In genomic region chr12:31368666-31369361, GRCh38 we compare ENCODE assay signal across 13 cellular contexts. TPM values are rescaled to one million over a fixed set of nuclear protein-coding genes. Genes with fewer than 3 reads are reported as not detected.
DNase-seq lines count a peak whose midpoint lies in the region; ATAC-seq and TF ChIP-seq lines count a peak whose summit lies in the region.
"Had no signal": no experiment of that assay in that cellular context is flagged by ENCODE, and none has a peak within 500 bp of the region (broad histone marks: within the 10 kb centered on the region; RNA-seq: fewer than 3 reads in every experiment).

No MANE protein-coding gene starts in this region.

- no peak for ATAC-seq in GM21390 (IDR thresholded peaks at IDR 0.05; ENCODE audit: unreplicated experiment)
- ATAC-seq: naive thymus-derived CD8-positive, alpha-beta T cell had no signal

- H3K27ac Mint-ChIP-seq in neural crest cell (ENCODE audit: unreplicated experiment), result peak overlapping the region; percentile 81
- H3K27ac Mint-ChIP-seq: activated CD4-positive, alpha-beta T cell treated with anti-CD3 and anti-CD28 coated beads, Interleukin-2, amount 10 ng/mL, durations not matched to agents 24 days and 14 days; activated naive CD8-positive, alpha-beta T cell had no signal

- no peaks in the 10 kb centered on the region for H3K27me3 Mint-ChIP-seq in neural crest cell (ENCODE audit: low read depth)

- H3K36me3 Mint-ChIP-seq in neural crest cell (ENCODE audit: low read depth), result no peaks in the 10 kb centered on the region
- H3K36me3 Mint-ChIP-seq: activated naive CD8-positive, alpha-beta T cell; CD8-positive, alpha-beta memory T cell; naive thymus-derived CD8-positive, alpha-beta T cell had no signal

- no peak for TF ChIP-seq CTCF in choroid plexus epithelial cell (conservative IDR thresholded peaks at IDR 0.05; ENCODE audit: low read depth, low read length)
- TF ChIP-seq CTCF in neural crest cell (conservative IDR thresholded peaks at IDR 0.05), result no peak

- DNase-seq in Daoy (ENCODE audit: low read depth), result peak; percentile 5
- peak; percentile 27 for DNase-seq in MV-4-11 (lab: John Stamatoyannopoulos, UW)
- peak; percentile 21 for DNase-seq in choroid plexus epithelial cell (ENCODE audit: low read depth)
- DNase-seq in neural crest cell (ENCODE audit: low read depth, low spot score), result no peak
- no peak for DNase-seq in NCI-H1092 treated with DMSO at 0.1 percent for 48 hours (lab: John Stamatoyannopoulos, UW)
- no peak for DNase-seq in activated CD4-positive, CD25-positive, alpha-beta regulatory T cell treated with anti-CD3 and anti-CD28 coated beads, Interleukin-2, amount 50 U/mL, for 72 hours
- DNase-seq in activated CD4-positive, alpha-beta T cell treated with anti-CD3 and anti-CD28 coated beads, Interleukin-2, amount 50 U/mL, for 1 hour, result no peak
- DNase-seq: activated CD4-positive, alpha-beta T cell treated with anti-CD3 and anti-CD28 coated beads, Interleukin-2, amount 10 ng/mL, durations not matched to agents 24 days and 14 days; CD8-positive, alpha-beta memory T cell; naive thymus-derived CD8-positive, alpha-beta T cell; NCI-H1930 had no signal

- H3K4me1 Mint-ChIP-seq in neural crest cell, result peaks cover 45% of the 10 kb centered on the region
- H3K4me1 Mint-ChIP-seq: CD8-positive, alpha-beta memory T cell had no signal

- H3K4me3 ChIP-seq in choroid plexus epithelial cell (ENCODE audit: low read depth, low read length), result no peak overlapping the region

- H3K9me3 Mint-ChIP-seq in neural crest cell, result no peaks in the 10 kb centered on the region
- H3K9me3 Mint-ChIP-seq: activated CD4-positive, alpha-beta T cell treated with anti-CD3 and anti-CD28 coated beads, Interleukin-2, amount 10 ng/mL, durations not matched to agents 24 days and 14 days; CD8-positive, alpha-beta memory T cell; naive thymus-derived CD8-positive, alpha-beta T cell had no signal

- H3K4me3 Mint-ChIP-seq in neural crest cell, result peak overlapping the region; percentile 50
- H3K4me3 Mint-ChIP-seq: activated CD4-positive, alpha-beta T cell treated with anti-CD3 and anti-CD28 coated beads, Interleukin-2, amount 10 ng/mL, durations not matched to agents 24 days and 14 days; activated naive CD8-positive, alpha-beta T cell; CD8-positive, alpha-beta memory T cell; naive thymus-derived CD8-positive, alpha-beta T cell had no signal

RNA-seq across cellular contexts. Expression of gene SINHCAF, which starts 42.9 kb away (rescaled TPM):
- total RNA-seq in Daoy (2014; rRNA removed; shearing (Covaris generic)), result 155 and 191 TPM in 2 replicates
- 176 and 187 TPM in 2 replicates for total RNA-seq in neural crest cell

Comparison
In these comparisons a context has a peak if more than half of its experiments do, and no peak if none do; other contexts are left out.
1. DNase-seq: peak in Daoy (single experiment), MV-4-11 (single experiment) and choroid plexus epithelial cell (single experiment); none in neural crest cell (single experiment), NCI-H1092 treated with DMSO at 0.1 percent for 48 hours (single experiment), activated CD4-positive, CD25-positive, alpha-beta regulatory T cell treated with anti-CD3 and anti-CD28 coated beads, Interleukin-2, amount 50 U/mL, for 72 hours (single experiment) and activated CD4-positive, alpha-beta T cell treated with anti-CD3 and anti-CD28 coated beads, Interleukin-2, amount 50 U/mL, for 1 hour (single experiment).